In the genomic region with DNA sequence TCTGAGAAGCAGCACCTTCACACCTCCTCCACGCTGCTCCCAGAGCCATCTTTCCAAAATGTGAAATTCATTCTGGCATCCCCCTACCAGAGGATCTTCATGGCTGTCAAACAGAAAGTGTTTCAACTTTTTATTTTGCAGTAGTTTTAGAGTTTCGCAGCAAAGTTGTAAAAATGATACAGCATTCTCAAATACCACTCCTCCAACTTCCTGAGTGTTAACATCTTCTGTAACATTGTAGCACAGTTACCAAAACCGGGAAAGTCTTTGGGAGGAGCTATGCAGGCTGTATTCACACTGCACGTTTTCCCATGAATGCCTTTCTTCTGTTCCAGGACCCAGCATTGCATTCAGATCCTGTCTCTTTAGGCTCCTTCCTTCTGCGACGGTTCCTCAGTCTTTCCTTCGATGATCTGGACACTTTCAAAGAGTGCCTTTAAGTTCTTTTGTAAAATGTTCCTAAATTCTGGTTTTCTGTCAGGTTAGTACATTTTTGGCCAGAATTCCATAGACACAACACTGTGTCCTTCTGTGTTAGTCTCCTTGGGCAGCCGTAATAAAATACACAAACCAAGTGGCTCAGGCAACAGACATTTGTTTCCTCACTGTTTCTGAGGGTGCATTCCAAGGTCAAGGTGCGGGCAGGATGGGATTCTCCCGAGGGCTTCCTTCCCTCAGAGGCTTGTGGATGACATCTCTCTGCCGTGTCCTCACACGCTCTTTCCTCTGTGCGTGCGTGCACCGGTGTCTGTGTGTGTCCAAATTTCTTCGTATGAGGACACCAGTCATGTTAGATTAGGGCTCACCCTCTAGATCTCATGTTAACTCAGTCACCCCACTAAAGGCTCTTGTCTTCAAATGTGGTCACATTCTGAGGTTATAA, we compare ENCODE assay signal across 10 cellular contexts. TPM values are rescaled to one million over a fixed set of nuclear protein-coding genes. Genes with fewer than 3 reads are reported as not detected.
DNase-seq lines count a peak whose midpoint lies in the region; ATAC-seq and TF ChIP-seq lines count a peak whose summit lies in the region.
"Had no signal": no experiment of that assay in that cellular context is flagged by ENCODE, and none has a peak within 500 bp of the region (broad histone marks: within the 10 kb centered on the region; RNA-seq: fewer than 3 reads in every experiment).

No MANE protein-coding gene starts in this region.

- H3K36me3 Mint-ChIP-seq in CD14-positive monocyte: peaks cover 7 to 9% of the 10 kb centered on the region in 2 donors
- peaks cover 14% of the 10 kb centered on the region for H3K36me3 Mint-ChIP-seq in progenitor cell of endocrine pancreas (ENCODE audit: insufficient read depth)
- H3K36me3 Mint-ChIP-seq in T-cell: peaks cover 17% of the 10 kb centered on the region

- intact Hi-C loops in CD14-positive monocyte (cut with micrococcal nuclease) (no loop called here), Panc1 (cut with micrococcal nuclease; ENCODE audit: unreplicated experiment) (no loop called here), lower lobe of right lung (cut with DNase I) (no loop called here)

- DNase-seq in CD14-positive monocyte (ENCODE audit: low spot score) (no peak), Panc1 (ENCODE audit: low read depth, low spot score) (no peak), iris pigment epithelial cell (ENCODE audit: low read depth) (peak; percentile 6), progenitor cell of endocrine pancreas (ENCODE audit: low spot score, unreplicated experiment) (no peak), T-cell (no peak), lower lobe of right lung (no peak), globus pallidus (ENCODE audit: low spot score) (no peak)
- DNase-seq: MV-4-11, NCI-H1417 treated with DMSO at 0.1 percent for 48 hours had no signal

- H3K4me1 Mint-ChIP-seq in CD14-positive monocyte (peaks cover 50% of the 10 kb centered on the region), progenitor cell of endocrine pancreas (ENCODE audit: low read depth) (peaks cover 21% of the 10 kb centered on the region), T-cell (peaks cover 86 to 87% (median 87%) of the 10 kb centered on the region in 3 donors)

- H3K4me1 ChIP-seq in Panc1 (ENCODE audit: control insufficient read depth, insufficient read depth, low read length) (peaks cover 14% of the 10 kb centered on the region), lower lobe of right lung (peaks cover 34% of the 10 kb centered on the region)

- no peak overlapping the region for H3K27ac ChIP-seq in Panc1 (ENCODE audit: low read length)
- H3K27ac ChIP-seq in lower lobe of right lung: no peak overlapping the region

- no peak for ATAC-seq in Panc1
- ATAC-seq in T-cell (replicated peaks in 1 of 4): no peak
- ATAC-seq in lower lobe of right lung: no peak
- ATAC-seq: GM12878 had no signal

- peak overlapping the region in 1 of 7 donors; percentile 2 for H3K27ac Mint-ChIP-seq in CD14-positive monocyte
- peak overlapping the region; percentile 55 for H3K27ac Mint-ChIP-seq in progenitor cell of endocrine pancreas
- no peak overlapping the region for H3K27ac Mint-ChIP-seq in T-cell

- in situ Hi-C loops in Panc1 (cut with HindIII; ENCODE audit: low pct_unique_long_range_greater_than_20kb, low sequenced_read_pairs): no loop called here

- no TSS peak for BruUV-seq in Panc1 (replicated peaks; lab: Mats Ljungman, UMichigan)

- CTCF ChIA-PET in Panc1 (lab: Charles Lee) (interaction anchor here (0.6 kb wide), 1 partner anchor 33 kb away, joined by 5 read pairs; no protein-coding TSS in a partner anchor), T-cell (lab: Charles Lee) (interaction anchor here (0.6 to 1.0 kb wide), 3 partner anchors 21 to 29 kb away, joined by 3 to 6 read pairs (median 4); no protein-coding TSS in a partner anchor)

- H3K27me3 Mint-ChIP-seq in CD14-positive monocyte (ENCODE audit: low read depth in 3 of 3) (peaks cover 0 to 2% (median 0%) of the 10 kb centered on the region in 3 donors), progenitor cell of endocrine pancreas (no peaks in the 10 kb centered on the region), T-cell (no peaks in the 10 kb centered on the region)

- H3K4me3 ChIP-seq in Panc1 (ENCODE audit: low read depth in 2 of 2, low read length in 2 of 2): no peak overlapping the region
- H3K4me3 ChIP-seq in lower lobe of right lung: no peak overlapping the region
- H3K4me3 ChIP-seq: GM12878 had no signal

- peaks cover 0 to 11% (median 4%) of the 10 kb centered on the region in 7 donors for H3K9me3 Mint-ChIP-seq in CD14-positive monocyte
- peaks cover 17% of the 10 kb centered on the region for H3K9me3 Mint-ChIP-seq in progenitor cell of endocrine pancreas (ENCODE audit: low read depth)
- peaks cover 4 to 13% (median 13%) of the 10 kb centered on the region in 3 donors for H3K9me3 Mint-ChIP-seq in T-cell

- H3K36me3 ChIP-seq in Panc1 (ENCODE audit: control insufficient read depth, insufficient read depth, low read length) (no peaks in the 10 kb centered on the region), lower lobe of right lung (no peaks in the 10 kb centered on the region)

- H3K27me3 ChIP-seq in Panc1 (ENCODE audit: control insufficient read depth, insufficient read depth, low read length) (no peaks in the 10 kb centered on the region), lower lobe of right lung (ENCODE audit: low read depth) (no peaks in the 10 kb centered on the region)

- H3K9me3 ChIP-seq in Panc1 (ENCODE audit: control insufficient read depth, insufficient read depth, low read depth, low read length) (no peaks in the 10 kb centered on the region; the same call in 1 of the 2 replicates), lower lobe of right lung (no peaks in the 10 kb centered on the region)

- TF ChIP-seq CTCF in CD14-positive monocyte (IDR thresholded peaks at IDR 0.05) (peak; percentile 32), Panc1 (IDR thresholded peaks at IDR 0.05) (peak; percentile 76), progenitor cell of endocrine pancreas (IDR thresholded peaks at IDR 0.05; ENCODE audit: unreplicated experiment) (no peak), lower lobe of right lung (IDR thresholded peaks at IDR 0.05) (no peak)

- H3K4me3 Mint-ChIP-seq in CD14-positive monocyte (peak overlapping the region in 1 of 2 donors; percentile 7), progenitor cell of endocrine pancreas (ENCODE audit: low read depth) (no peak overlapping the region), T-cell (no peak overlapping the region)

- POLR2A ChIA-PET in Panc1 (lab: Charles Lee) (interaction anchor here (0.6 kb wide), 1 partner anchor 92 kb away, joined by 13 read pairs; no protein-coding TSS in a partner anchor), T-cell (lab: Charles Lee) (interaction anchor here in 1 of 2 donors (0.6 kb wide), 1 partner anchor 19 kb away, joined by 5 read pairs; no protein-coding TSS in a partner anchor)

RNA-seq across cellular contexts. Expression of a gene that starts 30.3 kb away (rescaled TPM):
- polyA plus RNA-seq in CD14-positive monocyte: 1 to 10 TPM; 2.9 to 4.2 TPM
- total RNA-seq in Panc1 (2021; ENCODE audit: unreplicated experiment) (61.4 TPM), progenitor cell of endocrine pancreas (78.3 TPM in 2 replicates), T-cell (10 to 100 TPM; 24.7 to 36.8 (median 30.2) TPM), lower lobe of right lung (40.5 TPM)
- 22.4 TPM for polyA plus RNA-seq in Panc1 (2012; ENCODE audit: insufficient read length)

Comparison
In these comparisons a context has a peak if more than half of its experiments do, and no peak if none do; other contexts are left out.
1. CTCF ChIP-seq: peak in CD14-positive monocyte (single experiment) and Panc1 (single experiment); none in progenitor cell of endocrine pancreas (single experiment) and lower lobe of right lung (single experiment).